In genomic region chr11:71431271-71431670, GRCh38 we compare ENCODE assay signal across 15 cellular contexts.
"Had no signal": no experiment of that assay in that cellular context is flagged by ENCODE, and none has a peak within 500 bp of the region (broad histone marks: within the 10 kb centered on the region; RNA-seq: fewer than 3 reads in every experiment).

No MANE protein-coding gene starts in this region.

- H3K27ac ChIP-seq: lower lobe of right lung, parathyroid adenoma, vagina had no signal

- FAIRE-seq: frontal cortex, islet of Langerhans had no signal

- H3K27me3 ChIP-seq: vagina had no signal

- H3K4me3 ChIP-seq: lower lobe of right lung, vagina had no signal

- DNase-seq: activated CD4-positive, alpha-beta memory T cell treated with anti-CD3 and anti-CD28 coated beads for 36 hours; activated CD4-positive, alpha-beta T cell treated with anti-CD3 and anti-CD28 coated beads for 48 hours; activated CD4-positive, CD25-positive, alpha-beta regulatory T cell; activated naive CD4-positive, alpha-beta T cell treated with anti-CD3 and anti-CD28 coated beads, Interleukin-2, amount 10 ng/mL, durations not matched to agents 7 days and 5 days; activated T-cell treated with anti-CD3 and anti-CD28 coated beads, Interleukin-2, amount 50 U/mL, for 48 hours; aorta; effector CD8-positive, alpha-beta T cell; hypothalamus; lower lobe of right lung; stimulated activated CD4-positive, alpha-beta T cell treated with anti-CD3 and anti-CD28 coated beads, Interleukin-12 subunit alpha, Interleukin-12 subunit beta, amount 100 ng/mL, for 4 hours; stimulated activated CD4-positive, alpha-beta T cell treated with anti-CD3 and anti-CD28 coated beads, Interleukin-4, amount 100 ng/mL, for 4 hours had no signal

- H3K36me3 ChIP-seq: vagina had no signal
